In genomic region chr11:705646-706438, GRCh38 we compare ENCODE assay signal across 2 cellular contexts.
TF ChIP-seq lines count a peak whose summit lies in the region.

Gene EPS8L2, plus strand, starts transcription at chr11:706231. Its CDS starts 3,177 bp downstream, at chr11:709408.

TF ChIP-seq in SK-N-SH, 30 proteins besides CTCF, POLR2A, EP300 and RAD21 (continued from another document):
- TF ChIP-seq ZBTB33 (IDR thresholded peaks at IDR 0.05; ENCODE audit: borderline replicate concordance, low read depth) (no peak), ELF1 (IDR thresholded peaks at IDR 0.05) (no peak), USF1 (IDR thresholded peaks at IDR 0.05; ENCODE audit: borderline replicate concordance, low read depth) (no peak), NFIC (IDR thresholded peaks at IDR 0.05; ENCODE audit: borderline replicate concordance) (no peak), MXI1 (IDR thresholded peaks at IDR 0.05; ENCODE audit: low read depth, low read length) (no peak), FOSL2 (IDR thresholded peaks at IDR 0.05; ENCODE audit: borderline replicate concordance, low read depth) (no peak), FOXJ3 (CRISPR knock-in tag; IDR thresholded peaks at IDR 0.05) (no peak), TAF1 (IDR thresholded peaks at IDR 0.05; ENCODE audit: borderline replicate concordance, low read depth, low read length) (no peak), IRF3 (IDR thresholded peaks at IDR 0.05; ENCODE audit: low read depth, low read length) (no peak), NRF1 (IDR thresholded peaks at IDR 0.05; ENCODE audit: low read depth, low read length) (no peak)

TF ChIP-seq in SK-N-SH treated with all-trans-retinoic acid at 6 μM for 48 hours, 23 proteins besides CTCF, POLR2A, EP300 and RAD21 (continued from another document):
- TF ChIP-seq TSHZ2 (CRISPR knock-in tag; IDR thresholded peaks at IDR 0.05) (no peak), ISL1 (CRISPR knock-in tag; IDR thresholded peaks at IDR 0.05) (no peak), GLIS3 (CRISPR knock-in tag; IDR thresholded peaks at IDR 0.05) (no peak), ZC3H10 (CRISPR knock-in tag; IDR thresholded peaks at IDR 0.05) (no peak), BACH2 (CRISPR knock-in tag; IDR thresholded peaks at IDR 0.05; ENCODE audit: borderline replicate concordance) (no peak), ZNF565 (CRISPR knock-in tag; conservative IDR thresholded peaks at IDR 0.05; ENCODE audit: low read depth) (no peak), RARB (CRISPR knock-in tag; IDR thresholded peaks at IDR 0.05) (no peak), TCF4 (CRISPR knock-in tag; IDR thresholded peaks at IDR 0.05; ENCODE audit: borderline replicate concordance) (no peak), CSDC2 (CRISPR knock-in tag; IDR thresholded peaks at IDR 0.05) (no peak), OSR1 (CRISPR knock-in tag; IDR thresholded peaks at IDR 0.05) (no peak), SNAI2 (CRISPR knock-in tag; IDR thresholded peaks at IDR 0.05) (no peak)
- TF ChIP-seq, protein P1, sequence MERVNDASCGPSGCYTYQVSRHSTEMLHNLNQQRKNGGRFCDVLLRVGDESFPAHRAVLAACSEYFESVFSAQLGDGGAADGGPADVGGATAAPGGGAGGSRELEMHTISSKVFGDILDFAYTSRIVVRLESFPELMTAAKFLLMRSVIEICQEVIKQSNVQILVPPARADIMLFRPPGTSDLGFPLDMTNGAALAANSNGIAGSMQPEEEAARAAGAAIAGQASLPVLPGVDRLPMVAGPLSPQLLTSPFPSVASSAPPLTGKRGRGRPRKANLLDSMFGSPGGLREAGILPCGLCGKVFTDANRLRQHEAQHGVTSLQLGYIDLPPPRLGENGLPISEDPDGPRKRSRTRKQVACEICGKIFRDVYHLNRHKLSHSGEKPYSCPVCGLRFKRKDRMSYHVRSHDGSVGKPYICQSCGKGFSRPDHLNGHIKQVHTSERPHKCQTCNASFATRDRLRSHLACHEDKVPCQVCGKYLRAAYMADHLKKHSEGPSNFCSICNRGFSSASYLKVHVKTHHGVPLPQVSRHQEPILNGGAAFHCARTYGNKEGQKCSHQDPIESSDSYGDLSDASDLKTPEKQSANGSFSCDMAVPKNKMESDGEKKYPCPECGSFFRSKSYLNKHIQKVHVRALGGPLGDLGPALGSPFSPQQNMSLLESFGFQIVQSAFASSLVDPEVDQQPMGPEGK (CRISPR knock-in tag; IDR thresholded peaks at IDR 0.05; ENCODE audit: borderline replicate concordance), result no peak
- TF ChIP-seq, protein P2, sequence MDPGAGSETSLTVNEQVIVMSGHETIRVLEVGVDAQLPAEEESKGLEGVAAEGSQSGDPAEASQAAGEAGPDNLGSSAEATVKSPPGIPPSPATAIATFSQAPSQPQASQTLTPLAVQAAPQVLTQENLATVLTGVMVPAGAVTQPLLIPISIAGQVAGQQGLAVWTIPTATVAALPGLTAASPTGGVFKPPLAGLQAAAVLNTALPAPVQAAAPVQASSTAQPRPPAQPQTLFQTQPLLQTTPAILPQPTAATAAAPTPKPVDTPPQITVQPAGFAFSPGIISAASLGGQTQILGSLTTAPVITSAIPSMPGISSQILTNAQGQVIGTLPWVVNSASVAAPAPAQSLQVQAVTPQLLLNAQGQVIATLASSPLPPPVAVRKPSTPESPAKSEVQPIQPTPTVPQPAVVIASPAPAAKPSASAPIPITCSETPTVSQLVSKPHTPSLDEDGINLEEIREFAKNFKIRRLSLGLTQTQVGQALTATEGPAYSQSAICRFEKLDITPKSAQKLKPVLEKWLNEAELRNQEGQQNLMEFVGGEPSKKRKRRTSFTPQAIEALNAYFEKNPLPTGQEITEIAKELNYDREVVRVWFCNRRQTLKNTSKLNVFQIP (CRISPR knock-in tag; IDR thresholded peaks at IDR 0.05; ENCODE audit: borderline replicate concordance, low read depth), result no peak
